21 cellular contexts compared by ENCODE assay signal in the genomic region with DNA sequence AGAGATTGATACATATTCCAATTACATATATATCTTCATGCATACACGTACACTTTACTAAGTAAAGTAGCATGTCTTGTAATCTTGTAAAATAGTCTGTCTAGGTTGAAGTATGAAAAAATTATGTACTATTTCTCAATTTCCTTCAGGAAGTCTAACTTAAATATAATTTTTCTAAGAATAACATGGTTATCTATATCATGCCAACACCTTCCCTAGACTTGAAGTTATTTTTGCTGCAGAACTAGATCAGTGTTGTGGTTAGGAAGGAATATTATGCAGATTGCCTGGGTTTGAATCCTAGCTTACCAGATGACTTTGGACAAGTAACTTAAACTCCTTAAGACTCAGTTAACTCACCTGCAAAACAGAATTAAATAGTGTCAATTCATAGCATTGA.
A peak's percentile ranks its signal among the peaks of the same experiment; 100 is the strongest.
DNase-seq lines count a peak whose midpoint lies in the region; ATAC-seq and TF ChIP-seq lines count a peak whose summit lies in the region.
"Had no signal": no experiment of that assay in that cellular context is flagged by ENCODE, and none has a peak within 500 bp of the region (broad histone marks: within the 10 kb centered on the region; RNA-seq: fewer than 3 reads in every experiment).

No MANE protein-coding gene starts in this region.

- POLR2A ChIA-PET in activated CD4-positive, alpha-beta memory T cell treated with anti-CD3 and anti-CD28 coated beads, Interleukin-2, amount 10 ng/mL, durations not matched to agents 7 days and 5 days (lab: Charles Lee): no interaction called here

- DNase-seq in astrocyte of the hippocampus (ENCODE audit: low read depth, low spot score) (peak; percentile 6), type B pancreatic cell (ENCODE audit: extremely low spot score, unreplicated experiment) (no peak)
- no peak for DNase-seq in activated CD4-positive, alpha-beta memory T cell treated with anti-CD3 and anti-CD28 coated beads, Interleukin-2, amount 10 ng/mL, durations not matched to agents 7 days and 5 days
- DNase-seq: activated CD4-positive, alpha-beta T cell treated with anti-CD3 and anti-CD28 coated beads for 48 hours; activated gamma-delta T cell treated with Interleukin-2 at 50 U/mL for 16 hours; aorta; CD4-positive, alpha-beta memory T cell; colonic mucosa; DND-41; NCI-H1092; NCI-H524 treated with DMSO at 0.1 percent for 48 hours; right lobe of liver; SK-N-SH; stomach had no signal

- TF ChIP-seq CTCF in type B pancreatic cell (conservative IDR thresholded peaks at IDR 0.05): no peak

- CTCF ChIA-PET in activated CD4-positive, alpha-beta memory T cell treated with anti-CD3 and anti-CD28 coated beads, Interleukin-2, amount 10 ng/mL, durations not matched to agents 7 days and 5 days (lab: Charles Lee): no interaction called here

- H3K27ac ChIP-seq in BLaER1 treated with 17β-estradiol and CSF1 and Interleukin-3, amounts not matched to agents 10 nM and 100 nM: peak overlapping the region; percentile 30 to 85 (median 63); a peak in 19 of 22 replicates
- H3K27ac ChIP-seq: colonic mucosa, foreskin keratinocyte, HL-60, right lobe of liver, stomach had no signal

- H3K9ac ChIP-seq in BLaER1 treated with 17β-estradiol and CSF1 and Interleukin-3, amounts not matched to agents 10 nM and 100 nM: peak overlapping the region in 2 of 11 experiments; percentile 52 to 58; a peak in 4 of 22 replicates
- H3K9ac ChIP-seq: SK-N-SH had no signal

- no peaks in the 10 kb centered on the region for H3K27me3 ChIP-seq in BLaER1 treated with 17β-estradiol and CSF1 and Interleukin-3, amounts not matched to agents 10 nM and 100 nM
- H3K27me3 ChIP-seq: colonic mucosa, foreskin keratinocyte, right lobe of liver, stomach had no signal

- H3K4me1 Mint-ChIP-seq in activated CD4-positive, alpha-beta memory T cell treated with anti-CD3 and anti-CD28 coated beads, Interleukin-2, amount 10 ng/mL, durations not matched to agents 7 days and 5 days: no peaks in the 10 kb centered on the region
- H3K4me1 Mint-ChIP-seq in type B pancreatic cell (ENCODE audit: unreplicated experiment): peaks cover 3% of the 10 kb centered on the region
- H3K4me1 Mint-ChIP-seq: CD4-positive, alpha-beta memory T cell had no signal

- no peaks in the 10 kb centered on the region for H3K36me3 ChIP-seq in BLaER1 treated with 17β-estradiol and CSF1 and Interleukin-3, amounts not matched to agents 10 nM and 100 nM
- H3K36me3 ChIP-seq: colonic mucosa, right lobe of liver, stomach had no signal

- no peak overlapping the region for H3K27ac Mint-ChIP-seq in activated CD4-positive, alpha-beta memory T cell treated with anti-CD3 and anti-CD28 coated beads, Interleukin-2, amount 10 ng/mL, durations not matched to agents 7 days and 5 days
- H3K27ac Mint-ChIP-seq in type B pancreatic cell: no peak overlapping the region
- H3K27ac Mint-ChIP-seq: CD4-positive, alpha-beta memory T cell had no signal

- peaks cover 19 to 36% (median 23%) of the 10 kb centered on the region in 10 experiments for H3K4me1 ChIP-seq in BLaER1 treated with 17β-estradiol and CSF1 and Interleukin-3, amounts not matched to agents 10 nM and 100 nM
- H3K4me1 ChIP-seq: colonic mucosa, right lobe of liver, stomach had no signal

- H3K4me3 ChIP-seq in BLaER1 treated with 17β-estradiol and CSF1 and Interleukin-3, amounts not matched to agents 10 nM and 100 nM: no peak overlapping the region
- H3K4me3 ChIP-seq: colonic mucosa, right lobe of liver, stomach had no signal

- no peaks in the 10 kb centered on the region for H4K20me1 ChIP-seq in BLaER1 treated with 17β-estradiol and CSF1 and Interleukin-3, amounts not matched to agents 10 nM and 100 nM

- peaks cover 3% of the 10 kb centered on the region for H3K9me3 Mint-ChIP-seq in activated CD4-positive, alpha-beta memory T cell treated with anti-CD3 and anti-CD28 coated beads, Interleukin-2, amount 10 ng/mL, durations not matched to agents 7 days and 5 days
- H3K9me3 Mint-ChIP-seq in type B pancreatic cell: no peaks in the 10 kb centered on the region

- no peaks in the 10 kb centered on the region for H3K9me3 ChIP-seq in BLaER1 treated with 17β-estradiol and CSF1 and Interleukin-3, amounts not matched to agents 10 nM and 100 nM (replicated peaks in 1 of 11)
- H3K9me3 ChIP-seq: colonic mucosa, right lobe of liver, SK-N-SH, stomach had no signal

- no peak overlapping the region for H3K4me3 Mint-ChIP-seq in activated CD4-positive, alpha-beta memory T cell treated with anti-CD3 and anti-CD28 coated beads, Interleukin-2, amount 10 ng/mL, durations not matched to agents 7 days and 5 days
- H3K4me3 Mint-ChIP-seq in type B pancreatic cell: no peak overlapping the region
- H3K4me3 Mint-ChIP-seq: CD4-positive, alpha-beta memory T cell had no signal

- H3K36me3 Mint-ChIP-seq in activated CD4-positive, alpha-beta memory T cell treated with anti-CD3 and anti-CD28 coated beads, Interleukin-2, amount 10 ng/mL, durations not matched to agents 7 days and 5 days (ENCODE audit: low read depth): no peaks in the 10 kb centered on the region
- peaks cover 6% of the 10 kb centered on the region for H3K36me3 Mint-ChIP-seq in type B pancreatic cell
- H3K36me3 Mint-ChIP-seq: CD4-positive, alpha-beta memory T cell had no signal

- ATAC-seq in GM21390 (IDR thresholded peaks at IDR 0.05; ENCODE audit: unreplicated experiment): peak; percentile 20
- ATAC-seq in HG03159 (IDR thresholded peaks at IDR 0.05; ENCODE audit: unreplicated experiment): peak; percentile 27
- ATAC-seq in HG03565 (IDR thresholded peaks at IDR 0.05; ENCODE audit: unreplicated experiment): no peak
- no peak for ATAC-seq in HG03097 (IDR thresholded peaks at IDR 0.05; ENCODE audit: low FRiP score, unreplicated experiment)
- ATAC-seq: right lobe of liver had no signal

- H3K4me2 ChIP-seq in BLaER1 treated with 17β-estradiol and CSF1 and Interleukin-3, amounts not matched to agents 10 nM and 100 nM: peak overlapping the region; percentile 33 to 82 (median 60)
- H3K4me2 ChIP-seq: SK-N-SH had no signal

- no peaks in the 10 kb centered on the region for H3K27me3 Mint-ChIP-seq in activated CD4-positive, alpha-beta memory T cell treated with anti-CD3 and anti-CD28 coated beads, Interleukin-2, amount 10 ng/mL, durations not matched to agents 7 days and 5 days
- H3K27me3 Mint-ChIP-seq in type B pancreatic cell: no peaks in the 10 kb centered on the region
- H3K27me3 Mint-ChIP-seq: CD4-positive, alpha-beta memory T cell had no signal

Comparison
In these comparisons a context has a peak if more than half of its experiments do, and no peak if none do; other contexts are left out.
1. ATAC-seq: peak in GM21390 (single experiment) and HG03159 (single experiment); none in HG03565 (single experiment) and HG03097 (single experiment).